ENCODE assay signal across 18 cellular contexts in the genomic region with DNA sequence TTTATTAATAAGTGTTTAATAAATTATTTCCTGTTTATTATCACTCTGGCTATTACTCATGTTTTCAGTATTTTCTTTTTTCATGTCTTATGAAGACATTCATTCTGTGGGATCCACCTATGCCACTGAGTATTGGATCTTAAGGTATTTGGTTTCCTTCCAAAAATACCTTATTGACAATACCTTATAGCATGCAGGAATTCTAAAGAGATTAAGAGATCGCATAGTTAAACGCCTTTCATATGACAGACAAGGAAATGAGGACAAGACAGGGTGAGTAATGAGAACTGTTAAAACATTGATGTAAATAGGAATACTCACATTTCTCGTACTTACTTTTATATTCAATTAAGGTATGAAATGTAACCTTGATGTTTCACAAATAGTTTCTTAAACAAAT.
"Had no signal": no experiment of that assay in that cellular context is flagged by ENCODE, and none has a peak within 500 bp of the region (broad histone marks: within the 10 kb centered on the region; RNA-seq: fewer than 3 reads in every experiment).

No MANE protein-coding gene starts in this region.

- H3K27ac ChIP-seq: colonic mucosa, neutrophil, psoas muscle, skin epidermis, stomach, thoracic aorta had no signal

- ATAC-seq: naive thymus-derived CD8-positive, alpha-beta T cell; psoas muscle; sciatic nerve had no signal

- H3K4me3 ChIP-seq: colonic mucosa, esophagus squamous epithelium, mucosa of descending colon, psoas muscle, skin epidermis, stomach, thoracic aorta, transverse colon had no signal

- DNase-seq: colonic mucosa; effector CD4-positive, alpha-beta T cell; esophagus squamous epithelium; foreskin fibroblast; immature natural killer cell; kidney; left colon; mucosa of descending colon; naive thymus-derived CD8-positive, alpha-beta T cell; psoas muscle; stimulated activated CD4-positive, alpha-beta T cell treated with anti-CD3 and anti-CD28 coated beads, Interleukin-2, amount 100 ng/mL, for 24 hours; stomach; substantia nigra; transverse colon had no signal
